ENCODE assay signal across 8 cellular contexts in genomic region chr11:704799-705645, GRCh38. TPM values are rescaled to one million over a fixed set of nuclear protein-coding genes. Genes with fewer than 3 reads are reported as not detected.
A peak's percentile ranks its signal among the peaks of the same experiment; 100 is the strongest.
DNase-seq lines count a peak whose midpoint lies in the region; ATAC-seq, FAIRE-seq and TF ChIP-seq lines count a peak whose summit lies in the region.

No MANE protein-coding gene starts in this region.

- H3K27ac Mint-ChIP-seq in activated CD4-positive, alpha-beta T cell treated with anti-CD3 and anti-CD28 coated beads, Interleukin-2, amount 10 ng/mL, durations not matched to agents 24 days and 14 days, result no peak overlapping the region
- H3K27ac Mint-ChIP-seq in activated CD4-positive, alpha-beta T cell treated with anti-CD3 and anti-CD28 coated beads for 36 hours, result no peak overlapping the region
- H3K27ac Mint-ChIP-seq in mesothelial cell of epicardium, result peak overlapping the region; percentile 39

- intact Hi-C loops in activated CD4-positive, alpha-beta T cell treated with anti-CD3 and anti-CD28 coated beads, Interleukin-2, amount 10 ng/mL, durations not matched to agents 24 days and 14 days (cut with micrococcal nuclease), result no loop called here
- intact Hi-C loops in activated CD4-positive, alpha-beta T cell treated with anti-CD3 and anti-CD28 coated beads for 36 hours (cut with DNase I, micrococcal nuclease), result no loop called here
- intact Hi-C loops in upper lobe of right lung (cut with DNase I), result no loop called here

- 89% methylated on average over 25 of the region's 25 CpGs for WGBS in ectodermal cell, 2 experiments

- H3K27me3 ChIP-seq in ectodermal cell (ENCODE audit: control insufficient read depth, insufficient read depth, low read length, poor library complexity, severe bottlenecking) (peaks cover 26% of the 10 kb centered on the region), upper lobe of right lung (peaks cover 14% of the 10 kb centered on the region)

- H3K27ac ChIP-seq in ectodermal cell (ENCODE audit: insufficient read depth, low read depth, low read length, poor library complexity, severe bottlenecking) (no peak overlapping the region), upper lobe of right lung (peak overlapping the region; percentile 74)

- POLR2A ChIA-PET in activated CD4-positive, alpha-beta T cell treated with anti-CD3 and anti-CD28 coated beads for 36 hours (lab: Charles Lee), result no interaction called here

- H3K9me3 ChIP-seq in ectodermal cell (ENCODE audit: control insufficient read depth, low read length) (no peaks in the 10 kb centered on the region), upper lobe of right lung (no peaks in the 10 kb centered on the region)

- H3K4me3 Mint-ChIP-seq in activated CD4-positive, alpha-beta T cell treated with anti-CD3 and anti-CD28 coated beads, Interleukin-2, amount 10 ng/mL, durations not matched to agents 24 days and 14 days, result peak overlapping the region; percentile 32
- H3K4me3 Mint-ChIP-seq in activated CD4-positive, alpha-beta T cell treated with anti-CD3 and anti-CD28 coated beads for 36 hours, result no peak overlapping the region
- peak overlapping the region; percentile 63 for H3K4me3 Mint-ChIP-seq in mesothelial cell of epicardium

- FAIRE-seq in frontal cortex (lab: Jason Lieb, UNC), result no peak

- H3K4me1 ChIP-seq in ectodermal cell (ENCODE audit: control insufficient read depth, insufficient read depth, low read length), result peaks cover 17% of the 10 kb centered on the region
- peaks cover 35% of the 10 kb centered on the region for H3K4me1 ChIP-seq in upper lobe of right lung

- TF ChIP-seq CTCF in mesothelial cell of epicardium (IDR thresholded peaks at IDR 0.05; ENCODE audit: unreplicated experiment) (no peak), upper lobe of right lung (IDR thresholded peaks at IDR 0.05) (no peak)

- H3K4me1 Mint-ChIP-seq in activated CD4-positive, alpha-beta T cell treated with anti-CD3 and anti-CD28 coated beads, Interleukin-2, amount 10 ng/mL, durations not matched to agents 24 days and 14 days, result peaks cover 2% of the 10 kb centered on the region
- no peaks in the 10 kb centered on the region for H3K4me1 Mint-ChIP-seq in activated CD4-positive, alpha-beta T cell treated with anti-CD3 and anti-CD28 coated beads for 36 hours
- H3K4me1 Mint-ChIP-seq in mesothelial cell of epicardium, result peaks cover 16% of the 10 kb centered on the region

- H3K36me3 Mint-ChIP-seq in activated CD4-positive, alpha-beta T cell treated with anti-CD3 and anti-CD28 coated beads, Interleukin-2, amount 10 ng/mL, durations not matched to agents 24 days and 14 days (ENCODE audit: low read depth), result peaks cover 3% of the 10 kb centered on the region
- peaks cover 4% of the 10 kb centered on the region for H3K36me3 Mint-ChIP-seq in activated CD4-positive, alpha-beta T cell treated with anti-CD3 and anti-CD28 coated beads for 36 hours (ENCODE audit: low read depth)
- H3K36me3 Mint-ChIP-seq in mesothelial cell of epicardium, result peaks cover 1% of the 10 kb centered on the region

- H3K9me3 Mint-ChIP-seq in activated CD4-positive, alpha-beta T cell treated with anti-CD3 and anti-CD28 coated beads, Interleukin-2, amount 10 ng/mL, durations not matched to agents 24 days and 14 days, result no peaks in the 10 kb centered on the region
- H3K9me3 Mint-ChIP-seq in activated CD4-positive, alpha-beta T cell treated with anti-CD3 and anti-CD28 coated beads for 36 hours (ENCODE audit: low read depth), result no peaks in the 10 kb centered on the region
- H3K9me3 Mint-ChIP-seq in mesothelial cell of epicardium, result no peaks in the 10 kb centered on the region

- no peak for DNase-seq in activated CD4-positive, alpha-beta T cell treated with anti-CD3 and anti-CD28 coated beads, Interleukin-2, amount 10 ng/mL, durations not matched to agents 24 days and 14 days
- no peak for DNase-seq in activated CD4-positive, alpha-beta T cell treated with anti-CD3 and anti-CD28 coated beads for 36 hours
- DNase-seq in mesothelial cell of epicardium (ENCODE audit: low spot score in 2 of 2, unreplicated experiment in 2 of 2) (no peak), upper lobe of right lung (peak; percentile 91), frontal cortex (ENCODE audit: low spot score in 2 of 2) (no peak)

- H3K36me3 ChIP-seq in ectodermal cell (ENCODE audit: control insufficient read depth, insufficient read depth, low read length) (no peaks in the 10 kb centered on the region), upper lobe of right lung (no peaks in the 10 kb centered on the region)

- no peak for ATAC-seq in activated CD4-positive, alpha-beta T cell treated with anti-CD3 and anti-CD28 coated beads for 36 hours
- ATAC-seq in upper lobe of right lung (peak; percentile 72), GM21423 (IDR thresholded peaks at IDR 0.05; ENCODE audit: unreplicated experiment) (no peak), HG02642 (IDR thresholded peaks at IDR 0.05; ENCODE audit: poor library complexity, unreplicated experiment) (no peak)

- H3K4me3 ChIP-seq in ectodermal cell (ENCODE audit: insufficient read depth, low read depth, low read length), result peak overlapping the region; percentile 22
- peak overlapping the region; percentile 58 for H3K4me3 ChIP-seq in upper lobe of right lung

- CTCF ChIA-PET in activated CD4-positive, alpha-beta T cell treated with anti-CD3 and anti-CD28 coated beads for 36 hours (lab: Charles Lee), result interaction anchor here (0.6 to 1.5 kb wide), 3 partner anchors 10 to 239 kb away, joined by 3 read pairs; partner anchors contain the start of genes DEAF1 and TMEM80

- peaks cover 13% of the 10 kb centered on the region for H3K27me3 Mint-ChIP-seq in activated CD4-positive, alpha-beta T cell treated with anti-CD3 and anti-CD28 coated beads, Interleukin-2, amount 10 ng/mL, durations not matched to agents 24 days and 14 days
- peaks cover 9% of the 10 kb centered on the region for H3K27me3 Mint-ChIP-seq in activated CD4-positive, alpha-beta T cell treated with anti-CD3 and anti-CD28 coated beads for 36 hours
- H3K27me3 Mint-ChIP-seq in mesothelial cell of epicardium (ENCODE audit: low read depth), result peaks cover 6% of the 10 kb centered on the region

RNA-seq across cellular contexts. Expression of gene EPS8L2, which starts 1.0 kb away (rescaled TPM):
- total RNA-seq in activated CD4-positive, alpha-beta T cell treated with anti-CD3 and anti-CD28 coated beads, Interleukin-2, amount 10 ng/mL, durations not matched to agents 24 days and 14 days, result 15.3 and 19.8 TPM in 2 replicates
- total RNA-seq in activated CD4-positive, alpha-beta T cell treated with anti-CD3 and anti-CD28 coated beads for 36 hours, result 10 to 100 TPM in 1 of 2 experiments, 1 to 10 TPM in 1; 8.0 to 10.5 TPM
- polyA plus RNA-seq in ectodermal cell (2013, experiment 1 of 4), result 8.0 TPM
- polyA plus RNA-seq in ectodermal cell (2013, experiment 2 of 4), result 7.9 TPM
- polyA plus RNA-seq in ectodermal cell (2013, experiment 3 of 4), result 7.2 TPM
- 5.0 TPM for polyA plus RNA-seq in ectodermal cell (2013, experiment 4 of 4)
- 105 to 112 TPM (median 111 TPM) in 3 replicates for total RNA-seq in mesothelial cell of epicardium
- total RNA-seq in upper lobe of right lung, result 155 TPM
- total RNA-seq in frontal cortex, result 0.41 TPM

RNA-seq across cellular contexts. Expression of gene TMEM80, which starts 9.4 kb away (rescaled TPM):
- total RNA-seq in activated CD4-positive, alpha-beta T cell treated with anti-CD3 and anti-CD28 coated beads, Interleukin-2, amount 10 ng/mL, durations not matched to agents 24 days and 14 days, result 12.3 and 12.5 TPM in 2 replicates
- 10 to 100 TPM; 11.4 to 11.9 TPM for total RNA-seq in activated CD4-positive, alpha-beta T cell treated with anti-CD3 and anti-CD28 coated beads for 36 hours
- 44.5 TPM for polyA plus RNA-seq in ectodermal cell (2013, experiment 1 of 4)
- polyA plus RNA-seq in ectodermal cell (2013, experiment 2 of 4), result 44.1 TPM
- 55.5 TPM for polyA plus RNA-seq in ectodermal cell (2013, experiment 3 of 4)
- polyA plus RNA-seq in ectodermal cell (2013, experiment 4 of 4), result 57.0 TPM
- total RNA-seq in mesothelial cell of epicardium (25.7 to 30.7 TPM (median 28.7 TPM) in 3 replicates), upper lobe of right lung (33.2 TPM), frontal cortex (11.8 TPM)

RNA-seq across cellular contexts. Expression of gene DEAF1, which starts 10.0 kb away (rescaled TPM):
- total RNA-seq in activated CD4-positive, alpha-beta T cell treated with anti-CD3 and anti-CD28 coated beads, Interleukin-2, amount 10 ng/mL, durations not matched to agents 24 days and 14 days, result 66.3 and 73.9 TPM in 2 replicates
- total RNA-seq in activated CD4-positive, alpha-beta T cell treated with anti-CD3 and anti-CD28 coated beads for 36 hours, result 10 to 100 TPM; 47.4 to 56.6 TPM
- 99.2 TPM for polyA plus RNA-seq in ectodermal cell (2013, experiment 1 of 4)
- 78.6 TPM for polyA plus RNA-seq in ectodermal cell (2013, experiment 2 of 4)
- 70.4 TPM for polyA plus RNA-seq in ectodermal cell (2013, experiment 3 of 4)
- polyA plus RNA-seq in ectodermal cell (2013, experiment 4 of 4), result 73.2 TPM
- total RNA-seq in mesothelial cell of epicardium (59.6 to 64.9 TPM (median 64.0 TPM) in 3 replicates), upper lobe of right lung (27.1 TPM), frontal cortex (60.3 TPM)

RNA-seq across cellular contexts. Expression of gene TALDO1, which starts 42.2 kb away (rescaled TPM):
- 265 and 279 TPM in 2 replicates for total RNA-seq in activated CD4-positive, alpha-beta T cell treated with anti-CD3 and anti-CD28 coated beads, Interleukin-2, amount 10 ng/mL, durations not matched to agents 24 days and 14 days
- total RNA-seq in activated CD4-positive, alpha-beta T cell treated with anti-CD3 and anti-CD28 coated beads for 36 hours, result 100 to 1,000 TPM; 239 to 246 TPM
- polyA plus RNA-seq in ectodermal cell (2013, experiment 1 of 4), result 170 TPM
- 164 TPM for polyA plus RNA-seq in ectodermal cell (2013, experiment 2 of 4)
- 115 TPM for polyA plus RNA-seq in ectodermal cell (2013, experiment 3 of 4)
- 125 TPM for polyA plus RNA-seq in ectodermal cell (2013, experiment 4 of 4)
- total RNA-seq in mesothelial cell of epicardium (86.9 to 97.5 TPM (median 89.7 TPM) in 3 replicates), upper lobe of right lung (196 TPM), frontal cortex (77.9 TPM)
